In the genomic region with DNA sequence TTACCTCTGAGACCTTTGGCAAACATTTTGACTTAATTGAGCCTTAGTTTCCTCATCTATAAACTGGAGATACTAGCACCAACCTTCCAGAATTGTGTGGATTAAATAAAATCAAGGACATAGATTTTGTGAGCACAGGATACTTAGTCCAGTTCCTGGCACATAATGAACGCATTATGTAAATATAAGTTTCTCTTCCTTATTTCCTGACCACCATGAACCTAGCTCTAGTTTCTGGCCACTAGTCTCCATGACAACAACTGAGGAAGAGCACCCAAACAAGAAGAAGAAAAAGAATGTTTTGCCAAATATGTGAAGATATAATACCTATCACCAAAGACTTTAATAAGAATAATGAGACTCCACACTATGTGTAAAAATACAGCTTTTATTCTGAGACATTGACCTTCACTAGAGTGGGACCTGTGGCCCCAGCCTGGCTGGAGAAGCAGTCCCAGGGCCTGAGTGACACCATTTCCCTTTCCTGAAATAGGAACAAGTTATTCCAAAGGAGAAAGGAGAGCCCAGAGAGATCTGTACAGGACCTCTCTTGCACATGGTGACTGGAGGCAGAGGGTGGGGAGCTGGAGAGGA, we compare ENCODE assay signal across 8 cellular contexts. TPM values are rescaled to one million over a fixed set of nuclear protein-coding genes. Genes with fewer than 3 reads are reported as not detected.
A peak's percentile ranks its signal among the peaks of the same experiment; 100 is the strongest.
DNase-seq lines count a peak whose midpoint lies in the region; ATAC-seq and TF ChIP-seq lines count a peak whose summit lies in the region.

No MANE protein-coding gene starts in this region.

- peak overlapping the region; percentile 74 for H3K4me2 ChIP-seq in HCT116 (ENCODE audit: low read length)
- H3K4me2 ChIP-seq in PC-3 (ENCODE audit: low read length), result peak overlapping the region; percentile 91

- no peaks in the 10 kb centered on the region for H3F3A ChIP-seq in PC-3 (ENCODE audit: low read length, unreplicated experiment)

- 73 to 89% (median 84%) methylated on average over 1 of the region's 1 CpG for WGBS in psoas muscle, 3 donors

- POLR2A ChIA-PET in HCT116 (lab: Charles Lee) (interaction anchor here (0.7 to 3.3 kb wide), 3 partner anchors 8 to 49 kb away, joined by 3 to 18 read pairs (median 3); a partner anchor contains a TSS), PC-3 (lab: Charles Lee; ENCODE audit: unreplicated experiment) (interaction anchor here (0.6 kb wide), 1 partner anchor 130 kb away, joined by 3 read pairs; no protein-coding TSS in a partner anchor)

- no peak for ATAC-seq in HCT116
- no peak for ATAC-seq in PC-3
- ATAC-seq in psoas muscle, result no peak

- DNase-seq in GM13976 (ENCODE audit: low spot score) (peak; percentile 80), HCT116 (ENCODE audit: low read depth, low spot score) (no peak), PC-3 (no peak), epithelial cell of proximal tubule (ENCODE audit: low read depth) (no peak), psoas muscle (no peak), NCI-H1930 (lab: John Stamatoyannopoulos, UW) (no peak), Ammon's horn (ENCODE audit: low spot score) (no peak)
- no peak for DNase-seq in stimulated activated CD4-positive, alpha-beta T cell treated with anti-CD3 and anti-CD28 coated beads, Interleukin-4, amount 100 ng/mL, for 4 hours

- peaks cover 5 to 17% of the 10 kb centered on the region in 2 experiments; a peak in 2 of 4 replicates for H3K4me1 ChIP-seq in HCT116 (ENCODE audit: control insufficient read depth in 1 of 2, insufficient read depth in 2 of 2, low read length in 2 of 2)
- peaks cover 13% of the 10 kb centered on the region for H3K4me1 ChIP-seq in PC-3 (ENCODE audit: insufficient read depth, low read length)
- peaks cover 16% of the 10 kb centered on the region for H3K4me1 ChIP-seq in psoas muscle

- peak overlapping the region; percentile 66 to 70 for H3K4me3 ChIP-seq in HCT116 (replicated peaks in 1 of 2; ENCODE audit: low read depth in 1 of 2, low read length in 2 of 2)
- peak overlapping the region; percentile 80 for H3K4me3 ChIP-seq in PC-3 (ENCODE audit: low read length)
- peak overlapping the region; percentile 85 for H3K4me3 ChIP-seq in epithelial cell of proximal tubule (ENCODE audit: low read depth, low read length)
- H3K4me3 ChIP-seq in psoas muscle, result peak overlapping the region; percentile 88

- no TSS peak for BruUV-seq in HCT116 (replicated peaks; lab: Mats Ljungman, UMichigan)
- no TSS peak for BruUV-seq in PC-3 (replicated peaks; lab: Mats Ljungman, UMichigan)

- H4K20me1 ChIP-seq in HCT116 (ENCODE audit: insufficient read depth) (no peaks in the 10 kb centered on the region), PC-3 (ENCODE audit: low read length) (no peaks in the 10 kb centered on the region)

- H3K79me2 ChIP-seq in HCT116 (ENCODE audit: insufficient read depth, low read length) (peaks cover 16% of the 10 kb centered on the region; the same call in 1 of the 2 replicates), PC-3 (ENCODE audit: low read length) (peaks cover 32% of the 10 kb centered on the region)

- H3K27ac ChIP-seq in HCT116 (ENCODE audit: low read depth, low read length) (peak overlapping the region; percentile 85), PC-3 (ENCODE audit: low read length) (peak overlapping the region; percentile 82), psoas muscle (peak overlapping the region; percentile 91)

- intact Hi-C loops in HCT116 (cut with micrococcal nuclease), result loop anchor here (5.0 kb wide), 1 partner anchor 71 kb away; a partner anchor contains a TSS
- intact Hi-C loops in PC-3 (cut with micrococcal nuclease), result no loop called here
- intact Hi-C loops in psoas muscle (cut with DNase I), result loop anchor here (5.0 kb wide), 2 partner anchors 86 to 106 kb away; a partner anchor contains a TSS

- in situ Hi-C loops in GM13976 (cut with MboI; ENCODE audit: low sequenced_read_pairs, unreplicated experiment), result no loop called here

- peaks cover 0 to 14% of the 10 kb centered on the region in 2 experiments; a peak in 1 of 4 replicates for H3K36me3 ChIP-seq in HCT116 (ENCODE audit: control insufficient read depth in 1 of 2, insufficient read depth in 2 of 2, low read length in 2 of 2)
- peaks cover 21% of the 10 kb centered on the region for H3K36me3 ChIP-seq in PC-3 (ENCODE audit: low read depth, low read length)
- H3K36me3 ChIP-seq in psoas muscle (ENCODE audit: insufficient read depth in 1 of 2, low read depth in 1 of 2), result peaks cover 6 to 15% of the 10 kb centered on the region in 2 donors

- H3K9me3 ChIP-seq in HCT116 (ENCODE audit: control insufficient read depth in 1 of 2, insufficient read depth in 1 of 2, low read depth in 1 of 2, low read length in 2 of 2) (peaks cover 0 to 5% of the 10 kb centered on the region in 2 experiments; a peak in 1 of 4 replicates), PC-3 (ENCODE audit: low read length) (peaks cover 6% of the 10 kb centered on the region; the same call in 1 of the 2 replicates), psoas muscle (no peaks in the 10 kb centered on the region)

- H3K9me2 ChIP-seq in HCT116 (ENCODE audit: insufficient read depth) (no peaks in the 10 kb centered on the region), PC-3 (replicated peaks; ENCODE audit: low read length) (no peaks in the 10 kb centered on the region)

- CTCF ChIA-PET in HCT116 (lab: Charles Lee), result interaction anchor here (0.5 to 1.9 kb wide), 2 partner anchors 8 to 25 kb away, joined by 3 to 5 read pairs; no protein-coding TSS in a partner anchor
- CTCF ChIA-PET in PC-3 (lab: Charles Lee), result no interaction called here

- H3K9ac ChIP-seq in HCT116 (ENCODE audit: low read length), result peak overlapping the region; percentile 79
- peak overlapping the region; percentile 81 for H3K9ac ChIP-seq in PC-3 (ENCODE audit: low read length)

- no peak overlapping the region for H2AFZ ChIP-seq in HCT116 (ENCODE audit: low read depth, low read length, poor library complexity, severe bottlenecking)
- H2AFZ ChIP-seq in PC-3 (ENCODE audit: low read length), result peak overlapping the region; percentile 94

- H3K27me3 ChIP-seq in HCT116 (ENCODE audit: insufficient read depth, low read length) (no peaks in the 10 kb centered on the region), PC-3 (ENCODE audit: low read length) (no peaks in the 10 kb centered on the region), psoas muscle (ENCODE audit: insufficient read depth in 3 of 3, low read length in 2 of 3) (peaks cover 0 to 2% (median 0%) of the 10 kb centered on the region in 3 donors)

- TF ChIP-seq CTCF in GM13976 (IDR thresholded peaks at IDR 0.05; ENCODE audit: borderline replicate concordance, control extremely low read depth, extremely low read depth, insufficient read depth, missing control alignments), result no peak
- TF ChIP-seq CTCF in HCT116 (IDR thresholded peaks at IDR 0.05 in 2 of 3, conservative IDR thresholded peaks at IDR 0.05 in 1 of 3; ENCODE audit: borderline replicate concordance in 1 of 3, insufficient read depth in 1 of 3, low read depth in 2 of 3, low read length in 2 of 3), result no peak
- TF ChIP-seq CTCF in PC-3 (conservative IDR thresholded peaks at IDR 0.05; ENCODE audit: low read depth, low read length), result no peak
- no peak for TF ChIP-seq CTCF in epithelial cell of proximal tubule (conservative IDR thresholded peaks at IDR 0.05; ENCODE audit: low read depth, low read length)
- no peak for TF ChIP-seq CTCF in psoas muscle (IDR thresholded peaks at IDR 0.05)

- RAD21 ChIA-PET in HCT116 (lab: Charles Lee; ENCODE audit: low non-redundant PET in 1 of 2, low total read pairs in 2 of 2, uncharacterized antibody in 2 of 2, unreplicated experiment in 2 of 2), result no interaction called here

- no peak for TF ChIP-seq RAD21 in HCT116 (IDR thresholded peaks at IDR 0.05; ENCODE audit: low read depth)

- TF ChIP-seq POLR2A in HCT116 (IDR thresholded peaks at IDR 0.05; ENCODE audit: borderline replicate concordance, extremely low read depth, insufficient read depth, insufficient read length), result no peak

TF ChIP-seq in HCT116, 20 proteins besides CTCF, POLR2A, EP300 and RAD21 (continues in another document):
- no peak for TF ChIP-seq EZH2 (IDR thresholded peaks at IDR 0.05)
- no peak for TF ChIP-seq EZH2phosphoT487 (IDR thresholded peaks at IDR 0.05; ENCODE audit: borderline replicate concordance)

RNA-seq across cellular contexts. Expression of a gene that starts 0.9 kb away (rescaled TPM):
- 48.0 TPM for total RNA-seq in HCT116 (2021; ENCODE audit: unreplicated experiment)
- polyA plus RNA-seq in HCT116 (2012), result 49.1 and 61.6 TPM in 2 replicates
- total RNA-seq in PC-3 (2014; rRNA removed), result 111 and 113 TPM in 2 replicates
- total RNA-seq in epithelial cell of proximal tubule, result 37.9 and 53.7 TPM in 2 replicates
- 10 to 100 TPM; 29.8 to 50.6 (median 37.3) TPM for total RNA-seq in psoas muscle
- polyA plus RNA-seq in psoas muscle, result 10 to 100 TPM; 40.0 to 68.1 (median 58.8) TPM

RNA-seq across cellular contexts. Expression of a gene that starts 7.9 kb away (rescaled TPM):
- total RNA-seq in HCT116 (2021; ENCODE audit: unreplicated experiment) (116 TPM), PC-3 (2014; rRNA removed) (10.2 and 16.5 TPM in 2 replicates), epithelial cell of proximal tubule (52.0 and 148 TPM in 2 replicates), psoas muscle (10 to 100 TPM in 2 of 4 donors, 1 to 10 TPM in 2; 2.5 to 33.9 (median 8.2) TPM)
- 157 and 191 TPM in 2 replicates for polyA plus RNA-seq in HCT116 (2012)
- polyA plus RNA-seq in psoas muscle, result 10 to 100 TPM in 2 of 3 donors, 1 to 10 TPM in 1; 9.3 to 20.5 (median 10.4) TPM

RNA-seq across cellular contexts. Expression of a gene that starts 23.0 kb away (rescaled TPM):
- total RNA-seq in HCT116 (2021; ENCODE audit: unreplicated experiment) (0.39 TPM), PC-3 (2014; rRNA removed) (0.12 and 0.55 TPM in 2 replicates), epithelial cell of proximal tubule (0.06 and 0.07 TPM in 2 replicates), psoas muscle (1 to 10 TPM; 1.6 to 3.3 (median 1.8) TPM)
- polyA plus RNA-seq in HCT116 (2012), result 0.34 and 0.36 TPM in 2 replicates
- under 1 TPM; 0.44 to 0.73 (median 0.47) TPM for polyA plus RNA-seq in psoas muscle

RNA-seq across cellular contexts. Expression of a gene that starts 25.7 kb away (rescaled TPM):
- total RNA-seq in HCT116 (2021; ENCODE audit: unreplicated experiment) (86.7 TPM), PC-3 (2014; rRNA removed) (69.2 and 81.5 TPM in 2 replicates), epithelial cell of proximal tubule (42.2 and 57.8 TPM in 2 replicates), psoas muscle (10 to 100 TPM in 1 of 4 donors, 1 to 10 TPM in 3; 5.1 to 13.8 (median 8.6) TPM)
- 127 and 147 TPM in 2 replicates for polyA plus RNA-seq in HCT116 (2012)
- 1 to 10 TPM; 2.9 to 5.2 (median 3.6) TPM for polyA plus RNA-seq in psoas muscle

RNA-seq across cellular contexts. Expression of a gene that starts 42.7 kb away (rescaled TPM):
- total RNA-seq in HCT116 (2021; ENCODE audit: unreplicated experiment) (3.3 TPM), PC-3 (2014; rRNA removed) (6.8 and 7.0 TPM in 2 replicates), epithelial cell of proximal tubule (3.0 and 6.1 TPM in 2 replicates), psoas muscle (not detected)
- polyA plus RNA-seq in HCT116 (2012), result 4.5 and 7.0 TPM in 2 replicates
- under 1 TPM in 2 of 3 donors, not detected in 1; 0.01 to 0.03 TPM for polyA plus RNA-seq in psoas muscle
